ENCODE assay signal across 26 cellular contexts in genomic region chr18:39599251-39599650, GRCh38.
"Had no signal": no experiment of that assay in that cellular context is flagged by ENCODE, and none has a peak within 500 bp of the region (broad histone marks: within the 10 kb centered on the region; RNA-seq: fewer than 3 reads in every experiment).

No MANE protein-coding gene starts in this region.

- H3K27ac ChIP-seq: adrenal gland, body of pancreas, coronary artery, esophagus muscularis mucosa, neutrophil, sigmoid colon, VCaP had no signal

- H3K36me3 ChIP-seq: adrenal gland, esophagus muscularis mucosa, neutrophil, sigmoid colon had no signal

- DNase-seq: activated CD4-positive, alpha-beta T cell treated with anti-CD3 and anti-CD28 coated beads for 4 hours; activated CD4-positive, alpha-beta T cell treated with anti-CD3 and anti-CD28 coated beads, Interleukin-2, amount 50 U/mL, for 4 hours; activated CD8-positive, alpha-beta memory T cell treated with anti-CD3 and anti-CD28 coated beads for 24 hours; activated effector memory CD4-positive, alpha-beta T cell treated with anti-CD3 and anti-CD28 coated beads, Interleukin-2, amount 50 U/mL, for 16 hours; activated naive CD4-positive, alpha-beta T cell treated with anti-CD3 and anti-CD28 coated beads for 36 hours; activated naive CD8-positive, alpha-beta T cell treated with anti-CD3 and anti-CD28 coated beads for 36 hours; activated T-cell treated with anti-CD3 and anti-CD28 coated beads, Interleukin-2, amount 50 U/mL, for 1 hour; adrenal gland; aorta; body of pancreas; effector memory CD8-positive, alpha-beta T cell; left ventricle myocardium superior; sigmoid colon; stimulated activated CD4-positive, alpha-beta T cell treated with anti-CD3 and anti-CD28 coated beads, Interleukin-1b, Interleukin-23, amount 100 ng/mL, for 48 hours; stimulated activated CD4-positive, alpha-beta T cell treated with anti-CD3 and anti-CD28 coated beads, Interleukin-4, amount 100 ng/mL, for 4 hours; stimulated activated CD8-positive, alpha-beta memory T cell treated with anti-CD3 and anti-CD28 coated beads, Interleukin-4, amount 100 ng/mL, for 48 hours; stimulated activated naive CD8-positive, alpha-beta T cell treated with anti-CD3 and anti-CD28 coated beads, Interleukin-15, amount 100 ng/mL, for 72 hours; substantia nigra; SW 1271; T-helper 9 cell had no signal

- H3K4me1 ChIP-seq: adrenal gland, body of pancreas, esophagus muscularis mucosa, sigmoid colon had no signal

- FAIRE-seq: TTC549 had no signal

- H3K4me3 ChIP-seq: adrenal gland, body of pancreas, coronary artery, esophagus muscularis mucosa, sigmoid colon, smooth muscle cell had no signal

- H3K27me3 ChIP-seq: adrenal gland, body of pancreas, esophagus muscularis mucosa, neutrophil, sigmoid colon had no signal

- H3K4me2 ChIP-seq: smooth muscle cell had no signal

- H3K9me3 ChIP-seq: adrenal gland, body of pancreas, esophagus muscularis mucosa, neutrophil, sigmoid colon had no signal
